ENCODE assay signal across 8 cellular contexts in the genomic region with DNA sequence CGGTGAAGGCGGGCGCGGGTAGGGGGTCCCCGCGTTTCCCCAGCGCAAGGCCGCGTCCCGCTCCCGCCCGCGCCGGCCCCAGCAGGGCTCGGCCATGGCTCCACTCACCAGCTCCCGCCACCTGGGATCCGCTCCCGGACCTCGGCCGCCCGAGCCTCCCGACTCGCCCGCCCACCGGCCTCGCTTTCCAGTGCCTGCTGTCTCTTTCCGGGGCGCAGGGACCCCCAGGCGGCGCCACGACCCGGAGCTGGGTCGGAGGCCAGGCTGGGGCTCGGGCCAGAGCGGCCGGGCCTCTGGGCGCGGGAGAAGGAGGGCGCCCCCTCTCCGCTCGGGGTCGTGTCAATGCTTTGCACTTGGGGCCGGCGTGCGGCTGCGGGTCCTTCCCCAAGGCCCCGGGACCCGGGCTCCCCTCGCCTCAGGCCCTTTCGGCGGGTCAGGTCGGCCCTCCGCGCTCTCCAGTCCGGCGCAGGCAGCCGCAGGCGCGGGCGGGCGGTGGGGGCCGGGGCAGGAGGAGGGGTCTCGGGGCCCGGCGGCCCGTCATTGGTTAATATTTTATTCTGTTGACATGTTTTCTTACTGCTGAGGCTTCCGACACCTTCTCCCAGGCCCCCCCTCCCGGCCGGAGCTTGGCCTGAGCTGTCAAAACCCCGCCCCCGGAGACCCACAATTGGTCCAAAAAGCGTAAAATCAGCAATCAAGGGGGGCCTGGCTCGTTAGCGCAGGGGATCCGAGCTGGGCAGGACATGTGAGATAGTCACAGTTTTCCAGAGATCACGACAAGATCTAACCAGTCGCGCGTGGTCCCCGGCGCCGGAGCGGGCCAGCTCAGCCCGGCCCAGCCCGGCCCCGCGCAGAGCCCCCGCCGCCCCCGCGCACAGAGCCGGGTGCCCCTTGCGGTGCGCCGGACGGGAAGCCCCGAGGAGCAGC. TPM values are rescaled to one million over a fixed set of nuclear protein-coding genes. Genes with fewer than 3 reads are reported as not detected.
DNase-seq lines count a peak whose midpoint lies in the region; ATAC-seq and TF ChIP-seq lines count a peak whose summit lies in the region.

A gene (plus strand): TSS at position 713 of the 927 bp plus-strand sequence. CDS start 334 bp downstream, outside the sequence.

- peak within 1 kb of the TSS; percentile 62 for H3K4me3 ChIP-seq in BLaER1
- peak within 1 kb of the TSS; percentile 45 to 56 for H3K4me3 ChIP-seq in prostate gland

- H3K27me3 ChIP-seq in BLaER1: peaks cover 100% of the 10 kb centered on the region
- H3K27me3 ChIP-seq in prostate gland (replicated peaks; ENCODE audit: insufficient read depth): peaks cover 10% of the 10 kb centered on the region

- H3K27ac ChIP-seq in BLaER1 (no peak within 1 kb of the TSS), prostate gland (peak within 1 kb of the TSS; percentile 79 to 84)

- peaks cover 9% of the 10 kb centered on the region for H3K4me1 Mint-ChIP-seq in activated T-helper 17 cell treated with anti-CD3 and anti-CD28 coated beads, Interleukin-2, amount 50 U/mL, for 72 hours

- no peaks in the 10 kb centered on the region for H3K36me3 ChIP-seq in BLaER1
- H3K36me3 ChIP-seq in prostate gland: no peaks in the 10 kb centered on the region

- peak within 1 kb of the TSS; percentile 90 for H3K4me2 ChIP-seq in BLaER1

- 1% methylated on average over 95 of the region's 97 CpGs for WGBS in prostate gland

- ATAC-seq in activated T-helper 17 cell treated with anti-CD3 and anti-CD28 coated beads, Interleukin-2, amount 50 U/mL, for 72 hours (replicated peaks): no peak
- ATAC-seq in left cardiac atrium: peak; percentile 62 to 70
- ATAC-seq in HG03354 (IDR thresholded peaks at IDR 0.05; ENCODE audit: poor library complexity, severe bottlenecking, unreplicated experiment): no peak
- no peak for ATAC-seq in GM21737 (IDR thresholded peaks at IDR 0.05; ENCODE audit: unreplicated experiment)

- no peaks in the 10 kb centered on the region for H3K9me3 Mint-ChIP-seq in activated T-helper 17 cell treated with anti-CD3 and anti-CD28 coated beads, Interleukin-2, amount 50 U/mL, for 72 hours

- intact Hi-C loops in left cardiac atrium (cut with DNase I) (loop anchor here in 1 of 2 donors (10.0 kb wide), 1 partner anchor 395 kb away; no protein-coding TSS in a partner anchor), prostate gland (cut with DNase I) (loop anchor here (5.0 to 10.0 kb wide), 5 partner anchors 53 to 675 kb away; a partner anchor contains a TSS)

- no peak for TF ChIP-seq CTCF in prostate gland (IDR thresholded peaks at IDR 0.05)

- peak; percentile 97 for DNase-seq in HuH-7 (ENCODE audit: low spot score)
- peak; percentile 82 for DNase-seq in left cardiac atrium
- no peak for DNase-seq in prostate gland (ENCODE audit: low spot score)
- DNase-seq in effector CD8-positive, alpha-beta T cell (lab: John Stamatoyannopoulos, UW): no peak

- peaks cover 85% of the 10 kb centered on the region for H4K20me1 ChIP-seq in BLaER1

- H3K9me3 ChIP-seq in BLaER1: peaks cover 10% of the 10 kb centered on the region
- no peaks in the 10 kb centered on the region for H3K9me3 ChIP-seq in prostate gland

- peaks cover 46% of the 10 kb centered on the region for H3K27me3 Mint-ChIP-seq in activated T-helper 17 cell treated with anti-CD3 and anti-CD28 coated beads, Interleukin-2, amount 50 U/mL, for 72 hours

- no peak for TF ChIP-seq POLR2A in prostate gland (IDR thresholded peaks at IDR 0.05)

- H3K36me3 Mint-ChIP-seq in activated T-helper 17 cell treated with anti-CD3 and anti-CD28 coated beads, Interleukin-2, amount 50 U/mL, for 72 hours (ENCODE audit: low read depth): peaks cover 11% of the 10 kb centered on the region

- H3K27ac Mint-ChIP-seq in activated T-helper 17 cell treated with anti-CD3 and anti-CD28 coated beads, Interleukin-2, amount 50 U/mL, for 72 hours: no peak within 1 kb of the TSS

- no peak within 1 kb of the TSS for H3K9ac ChIP-seq in BLaER1

- peak within 1 kb of the TSS; percentile 45 for H3K4me3 Mint-ChIP-seq in activated T-helper 17 cell treated with anti-CD3 and anti-CD28 coated beads, Interleukin-2, amount 50 U/mL, for 72 hours

- H3K4me1 ChIP-seq in BLaER1: peaks cover 32% of the 10 kb centered on the region
- peaks cover 12% of the 10 kb centered on the region for H3K4me1 ChIP-seq in prostate gland (replicated peaks)

RNA-seq across cellular contexts. Expression of the gene that starts here (rescaled TPM):
- not detected for total RNA-seq in activated T-helper 17 cell treated with anti-CD3 and anti-CD28 coated beads, Interleukin-2, amount 50 U/mL, for 72 hours
- total RNA-seq in left cardiac atrium: 10 to 100 TPM; 12.1 to 17.0 TPM
- total RNA-seq in prostate gland: 10 to 100 TPM in 1 of 2 donors, 1 to 10 TPM in 1; 9.2 to 34.1 TPM

Comparison
In these comparisons a context has a peak if more than half of its experiments do, and no peak if none do; other contexts are left out.
1. RNA of the gene that starts here (total RNA-seq): 9.2 to 34.1 TPM in prostate gland and 12.1 to 17.0 TPM in left cardiac atrium; not detected in activated T-helper 17 cell treated with anti-CD3 and anti-CD28 coated beads, Interleukin-2, amount 50 U/mL, for 72 hours; every median in the first group is over 4 times any median in the second.
2. DNase-seq: peak in HuH-7 (single experiment) and left cardiac atrium (single experiment); none in prostate gland (single experiment) and effector CD8-positive, alpha-beta T cell (single experiment).
3. ATAC-seq: peak in left cardiac atrium (2 of 2); none in activated T-helper 17 cell treated with anti-CD3 and anti-CD28 coated beads, Interleukin-2, amount 50 U/mL, for 72 hours (single experiment), HG03354 (single experiment) and GM21737 (single experiment).